16 cellular contexts compared by ENCODE assay signal in the genomic region with DNA sequence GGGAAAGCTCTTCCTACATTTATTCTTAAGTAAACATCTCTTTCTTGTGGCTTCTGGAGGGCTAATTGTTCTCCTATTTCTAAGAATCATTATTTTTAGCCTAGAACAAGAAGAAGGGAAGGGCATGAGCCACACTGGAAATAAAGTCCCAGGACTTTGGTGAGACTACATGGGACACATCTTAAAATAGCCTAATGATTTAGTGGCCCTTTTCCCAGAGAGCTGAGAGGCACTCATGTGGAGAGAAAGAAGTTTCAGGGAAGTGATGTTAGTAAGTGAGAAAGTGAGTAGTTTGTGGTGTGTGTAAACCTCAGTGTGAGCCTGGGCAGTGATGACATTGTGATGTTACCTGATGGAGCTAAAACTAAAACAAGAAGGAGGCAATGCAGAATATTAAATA. TPM values are rescaled to one million over a fixed set of nuclear protein-coding genes. Genes with fewer than 3 reads are reported as not detected.
A peak's percentile ranks its signal among the peaks of the same experiment; 100 is the strongest.
DNase-seq lines count a peak whose midpoint lies in the region; ATAC-seq, FAIRE-seq and TF ChIP-seq lines count a peak whose summit lies in the region.
"Had no signal": no experiment of that assay in that cellular context is flagged by ENCODE, and none has a peak within 500 bp of the region (broad histone marks: within the 10 kb centered on the region; RNA-seq: fewer than 3 reads in every experiment).

No MANE protein-coding gene starts in this region.

- no peak for TF ChIP-seq POLR2A in GM12891 (IDR thresholded peaks at IDR 0.05; ENCODE audit: low read depth, low read length)

- peaks cover 57% of the 10 kb centered on the region for H3K4me1 ChIP-seq in CD8-positive, alpha-beta T cell (ENCODE audit: insufficient read depth, low read length)
- H3K4me1 ChIP-seq: Caco-2, tibial nerve had no signal

- no peak overlapping the region for H3K4me3 ChIP-seq in CD8-positive, alpha-beta T cell (ENCODE audit: low read depth, low read length)
- H3K4me3 ChIP-seq: HAP-1, K562, tibial nerve had no signal

- peak in 1 of 7 experiments; percentile 17 for DNase-seq in CD8-positive, alpha-beta T cell
- DNase-seq in GM12891 (ENCODE audit: insufficient read length, low spot score) (no peak), kidney tubule cell (ENCODE audit: low spot score) (peak; percentile 54), AG08396 (ENCODE audit: low spot score) (no peak), NCI-H1930 (lab: John Stamatoyannopoulos, UW) (no peak), NCI-H526 (lab: John Stamatoyannopoulos, UW) (no peak)
- DNase-seq in T-helper 2 cell treated with Interferon-gamma antibody and Interleukin-4, amounts not matched to agents 5 μg/mL and 100 μg/mL, for 36 hours (ENCODE audit: low spot score) = no peak
- no peak for DNase-seq in stimulated activated CD4-positive, alpha-beta T cell treated with anti-CD3 and anti-CD28 coated beads, Interleukin-2, amount 100 ng/mL, for 48 hours
- DNase-seq: Caco-2, retina, T-helper 9 cell had no signal

- H3K36me3 ChIP-seq in CD8-positive, alpha-beta T cell (ENCODE audit: insufficient read depth, low read length) = peaks cover 17% of the 10 kb centered on the region
- H3K36me3 ChIP-seq: tibial nerve had no signal

- FAIRE-seq in GM12891 (lab: Jason Lieb, UNC) = peak; percentile 72
- FAIRE-seq: K562 had no signal

- peaks cover 82% of the 10 kb centered on the region for H3K4me1 Mint-ChIP-seq in CD8-positive, alpha-beta T cell (ENCODE audit: low read depth)
- H3K4me1 Mint-ChIP-seq in T-helper 2 cell treated with Interferon-gamma antibody and Interleukin-4, amounts not matched to agents 5 μg/mL and 100 μg/mL, for 36 hours (ENCODE audit: low read depth) = peaks cover 75% of the 10 kb centered on the region

- H3K27ac Mint-ChIP-seq in CD8-positive, alpha-beta T cell = peak overlapping the region; percentile 81
- H3K27ac Mint-ChIP-seq in T-helper 2 cell treated with Interferon-gamma antibody and Interleukin-4, amounts not matched to agents 5 μg/mL and 100 μg/mL, for 36 hours = peak overlapping the region; percentile 78

- H3K27me3 Mint-ChIP-seq in CD8-positive, alpha-beta T cell (ENCODE audit: low read depth) = no peaks in the 10 kb centered on the region
- no peaks in the 10 kb centered on the region for H3K27me3 Mint-ChIP-seq in T-helper 2 cell treated with Interferon-gamma antibody and Interleukin-4, amounts not matched to agents 5 μg/mL and 100 μg/mL, for 36 hours (ENCODE audit: low read depth)

- POLR2A ChIA-PET in CD8-positive, alpha-beta T cell (lab: Charles Lee) = no interaction called here

- peak; percentile 18 for ATAC-seq in CD8-positive, alpha-beta T cell
- ATAC-seq: esophagus mucosa, K562, Panc1 had no signal

- H3K27ac ChIP-seq in CD8-positive, alpha-beta T cell (ENCODE audit: low read depth, low read length) = no peak overlapping the region
- H3K27ac ChIP-seq: tibial nerve had no signal

- TF ChIP-seq CTCF in CD8-positive, alpha-beta T cell (IDR thresholded peaks at IDR 0.05) = no peak

- CTCF ChIA-PET in CD8-positive, alpha-beta T cell (lab: Charles Lee) = interaction anchor here (1.2 kb wide), 1 partner anchor 367 kb away, joined by 3 read pairs; no protein-coding TSS in a partner anchor

- no peaks in the 10 kb centered on the region for H3K9me3 ChIP-seq in CD8-positive, alpha-beta T cell (ENCODE audit: low read length)
- H3K9me3 ChIP-seq: Caco-2, HAP-1, tibial nerve had no signal

- H3K9me3 Mint-ChIP-seq in CD8-positive, alpha-beta T cell = no peaks in the 10 kb centered on the region
- H3K9me3 Mint-ChIP-seq in T-helper 2 cell treated with Interferon-gamma antibody and Interleukin-4, amounts not matched to agents 5 μg/mL and 100 μg/mL, for 36 hours = no peaks in the 10 kb centered on the region

- no peaks in the 10 kb centered on the region for H3K27me3 ChIP-seq in CD8-positive, alpha-beta T cell (ENCODE audit: insufficient read depth, low read length)
- H3K27me3 ChIP-seq: tibial nerve had no signal

- intact Hi-C loops in CD8-positive, alpha-beta T cell (cut with DNase I, micrococcal nuclease) = loop anchor here in 1 of 2 experiments (5.0 kb wide), 1 partner anchor 36 kb away; no protein-coding TSS in a partner anchor

- peak overlapping the region; percentile 37 for H3K4me3 Mint-ChIP-seq in CD8-positive, alpha-beta T cell
- H3K4me3 Mint-ChIP-seq in T-helper 2 cell treated with Interferon-gamma antibody and Interleukin-4, amounts not matched to agents 5 μg/mL and 100 μg/mL, for 36 hours = peak overlapping the region; percentile 73

- H3K36me3 Mint-ChIP-seq in CD8-positive, alpha-beta T cell = peaks cover 82% of the 10 kb centered on the region
- H3K36me3 Mint-ChIP-seq in T-helper 2 cell treated with Interferon-gamma antibody and Interleukin-4, amounts not matched to agents 5 μg/mL and 100 μg/mL, for 36 hours (ENCODE audit: low read depth) = peaks cover 85% of the 10 kb centered on the region

TF ChIP-seq in GM12891, 5 proteins besides CTCF, POLR2A, EP300 and RAD21:
- no peak for TF ChIP-seq TAF1 (IDR thresholded peaks at IDR 0.05; ENCODE audit: low read depth, low read length)
- no peak for TF ChIP-seq SPI1 (IDR thresholded peaks at IDR 0.05; ENCODE audit: low read depth, low read length)
- TF ChIP-seq POLR2AphosphoS5 (IDR thresholded peaks at IDR 0.05; ENCODE audit: low read depth, low read length) = no peak
- TF ChIP-seq PAX5 (IDR thresholded peaks at IDR 0.05; ENCODE audit: insufficient read depth, low read length, severe bottlenecking) = no peak
- no peak for TF ChIP-seq POU2F2 (IDR thresholded peaks at IDR 0.05; ENCODE audit: low read depth, low read length)

RNA-seq across cellular contexts. Expression of a gene that starts 14.6 kb away (rescaled TPM):
- 100 to 1,000 TPM; 102 TPM for total RNA-seq in CD8-positive, alpha-beta T cell
- polyA plus RNA-seq in GM12891 (2012; ENCODE audit: low read depth, missing spikeins) = 40.0 TPM
- total RNA-seq: Caco-2 had no signal
